In the genomic region with DNA sequence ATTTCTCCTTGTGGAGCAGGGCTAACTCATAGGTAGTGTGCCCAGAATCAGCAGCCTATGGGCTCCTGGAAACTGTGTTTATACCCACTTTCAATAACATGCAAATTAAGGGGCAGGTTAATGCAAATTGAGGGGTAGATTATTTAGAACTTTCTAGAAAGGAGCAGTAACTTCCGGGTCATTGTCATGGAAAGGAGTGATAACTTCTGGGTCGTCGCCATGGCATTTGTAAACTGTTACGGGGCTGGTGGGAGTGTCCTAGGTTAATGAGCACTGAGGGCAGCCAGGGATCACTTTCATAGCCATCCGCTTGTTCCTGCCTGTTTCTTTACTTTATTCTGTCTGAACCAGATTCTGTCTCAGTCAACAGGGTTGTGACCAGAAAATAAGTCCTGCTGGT, we compare ENCODE assay signal across 3 cellular contexts.
TF ChIP-seq lines count a peak whose summit lies in the region.

No MANE protein-coding gene starts in this region.

TF ChIP-seq in WTC11, 78 proteins besides CTCF, POLR2A, EP300 and RAD21:
- no peak for TF ChIP-seq MAX (CRISPR knock-in tag; IDR thresholded peaks at IDR 0.05)
- TF ChIP-seq TCF7 (CRISPR knock-in tag; IDR thresholded peaks at IDR 0.05; ENCODE audit: low read depth) = no peak
- no peak for TF ChIP-seq NR1H2 (CRISPR knock-in tag; IDR thresholded peaks at IDR 0.05)
- no peak for TF ChIP-seq TEAD4 (CRISPR knock-in tag; IDR thresholded peaks at IDR 0.05)

TF ChIP-seq in GM12878, 131 proteins besides CTCF, POLR2A, EP300 and RAD21:
- TF ChIP-seq GABPA (IDR thresholded peaks at IDR 0.05; ENCODE audit: low read depth) = 0 out of 2 replicates have a peak, but pooled peaks have one; percentile 21
- TF ChIP-seq ZBED1 (IDR thresholded peaks at IDR 0.05; ENCODE audit: borderline replicate concordance) = no peak

TF ChIP-seq in H1, 55 proteins besides CTCF, POLR2A, EP300 and RAD21:
- no peak for TF ChIP-seq SP2 (IDR thresholded peaks at IDR 0.05; ENCODE audit: low read length)
- no peak for TF ChIP-seq YY1 (IDR thresholded peaks at IDR 0.05; ENCODE audit: low read depth, low read length)
- no peak for TF ChIP-seq ATF2 (IDR thresholded peaks at IDR 0.05; ENCODE audit: low read length)
- TF ChIP-seq BCL11A (IDR thresholded peaks at IDR 0.05; ENCODE audit: low read depth in 2 of 2, low read length in 2 of 2) = no peak
- no peak for TF ChIP-seq POLR2AphosphoS5 (IDR thresholded peaks at IDR 0.05; ENCODE audit: low read depth, low read length)
- TF ChIP-seq GTF2F1 (IDR thresholded peaks at IDR 0.05; ENCODE audit: borderline replicate concordance, low read depth, low read length) = no peak
- no peak for TF ChIP-seq CEBPB (IDR thresholded peaks at IDR 0.05; ENCODE audit: low read depth, low read length)
- TF ChIP-seq SRF (IDR thresholded peaks at IDR 0.05; ENCODE audit: low read depth, low read length) = no peak
- TF ChIP-seq SIN3A (conservative IDR thresholded peaks at IDR 0.05 in 1 of 2, IDR thresholded peaks at IDR 0.05 in 1 of 2; ENCODE audit: low read depth in 1 of 2, low read length in 2 of 2) = no peak
- no peak for TF ChIP-seq POU5F1 (IDR thresholded peaks at IDR 0.05; ENCODE audit: low read depth, low read length)
- no peak for TF ChIP-seq SUZ12 (IDR thresholded peaks at IDR 0.05; ENCODE audit: low read length)
- no peak for TF ChIP-seq CHD2 (IDR thresholded peaks at IDR 0.05; ENCODE audit: low read length)
- TF ChIP-seq SP1 (IDR thresholded peaks at IDR 0.05; ENCODE audit: low read depth, low read length) = no peak
